Comparison of ENCODE assay signal across 1 cellular context in genomic region chr10:78972947-78973900, GRCh38.
TF ChIP-seq lines count a peak whose summit lies in the region.

No MANE protein-coding gene starts in this region.

TF ChIP-seq in GM23338, 12 proteins besides CTCF, POLR2A, EP300 and RAD21 (continued from another document):
- TF ChIP-seq REST (IDR thresholded peaks at IDR 0.05; ENCODE audit: unreplicated experiment) (no peak), CREB1 (CRISPR knock-in tag; IDR thresholded peaks at IDR 0.05; ENCODE audit: low read depth) (no peak), EZH2phosphoT487 (IDR thresholded peaks at IDR 0.05; ENCODE audit: unreplicated experiment) (no peak), EZH2 (IDR thresholded peaks at IDR 0.05; ENCODE audit: low read depth, unreplicated experiment) (no peak), ZNF331 (CRISPR knock-in tag; IDR thresholded peaks at IDR 0.05; ENCODE audit: low read depth) (no peak), JUNB (IDR thresholded peaks at IDR 0.05; ENCODE audit: unreplicated experiment) (no peak), POLR2AphosphoS5 (IDR thresholded peaks at IDR 0.05; ENCODE audit: low read depth) (no peak), ZNF114 (CRISPR knock-in tag; IDR thresholded peaks at IDR 0.05) (no peak), STAT1 (IDR thresholded peaks at IDR 0.05; ENCODE audit: unreplicated experiment) (no peak), NANOG (IDR thresholded peaks at IDR 0.05; ENCODE audit: borderline replicate concordance) (no peak)
- TF ChIP-seq, protein P1, sequence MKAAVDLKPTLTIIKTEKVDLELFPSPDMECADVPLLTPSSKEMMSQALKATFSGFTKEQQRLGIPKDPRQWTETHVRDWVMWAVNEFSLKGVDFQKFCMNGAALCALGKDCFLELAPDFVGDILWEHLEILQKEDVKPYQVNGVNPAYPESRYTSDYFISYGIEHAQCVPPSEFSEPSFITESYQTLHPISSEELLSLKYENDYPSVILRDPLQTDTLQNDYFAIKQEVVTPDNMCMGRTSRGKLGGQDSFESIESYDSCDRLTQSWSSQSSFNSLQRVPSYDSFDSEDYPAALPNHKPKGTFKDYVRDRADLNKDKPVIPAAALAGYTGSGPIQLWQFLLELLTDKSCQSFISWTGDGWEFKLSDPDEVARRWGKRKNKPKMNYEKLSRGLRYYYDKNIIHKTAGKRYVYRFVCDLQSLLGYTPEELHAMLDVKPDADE (IDR thresholded peaks at IDR 0.05) = no peak
